25 cellular contexts compared by ENCODE assay signal in the genomic region with DNA sequence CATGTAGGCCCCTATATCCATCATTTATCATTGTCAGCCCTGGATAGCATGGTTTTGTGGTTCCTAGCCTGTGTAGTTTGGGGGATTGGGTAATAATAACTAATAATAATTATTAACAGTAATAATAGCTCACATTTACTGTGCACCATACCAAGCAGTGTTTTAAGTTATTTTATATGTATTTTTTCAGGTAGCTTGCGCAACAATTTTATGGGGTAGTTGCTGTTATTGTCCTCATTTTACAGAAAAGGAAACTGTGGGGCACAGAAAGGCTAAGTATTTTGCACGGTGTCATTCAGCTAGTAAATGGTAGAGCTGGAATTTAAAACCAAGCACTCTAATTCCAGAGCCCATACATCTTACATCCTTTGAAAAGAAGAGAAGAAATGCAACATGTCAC.
"Had no signal": no experiment of that assay in that cellular context is flagged by ENCODE, and none has a peak within 500 bp of the region (broad histone marks: within the 10 kb centered on the region; RNA-seq: fewer than 3 reads in every experiment).

No MANE protein-coding gene starts in this region.

- H3K27me3 ChIP-seq: ascending aorta, breast epithelium, cardiac muscle cell, colonic mucosa had no signal

- H3K4me3 ChIP-seq: ascending aorta, breast epithelium, cardiac muscle cell, colonic mucosa had no signal

- H3K9me3 ChIP-seq: ascending aorta, breast epithelium, colonic mucosa had no signal

- DNase-seq: activated CD4-positive, alpha-beta memory T cell treated with anti-CD3 and anti-CD28 coated beads, Interleukin-2, amount 10 ng/mL, durations not matched to agents 7 days and 5 days; activated CD4-positive, alpha-beta T cell treated with anti-CD3 and anti-CD28 coated beads for 1 hour; activated CD4-positive, alpha-beta T cell treated with anti-CD3 and anti-CD28 coated beads for 4 hours; activated CD4-positive, alpha-beta T cell treated with anti-CD3 and anti-CD28 coated beads, Interleukin-2, amount 10 ng/mL, durations not matched to agents 7 days and 5 days; activated CD4-positive, alpha-beta T cell treated with anti-CD3 and anti-CD28 coated beads, Interleukin-2, amount 50 U/mL, for 4 hours; activated CD8-positive, alpha-beta memory T cell treated with anti-CD3 and anti-CD28 coated beads, Interleukin-2, amount 50 U/mL, for 48 hours; activated gamma-delta T cell; activated naive CD4-positive, alpha-beta T cell; activated naive CD4-positive, alpha-beta T cell treated with anti-CD3 and anti-CD28 coated beads, Interleukin-2, amount 10 ng/mL, durations not matched to agents 7 days and 5 days; activated naive CD8-positive, alpha-beta T cell treated with anti-CD3 and anti-CD28 coated beads, Interleukin-2, amount 10 ng/mL, durations not matched to agents 7 days and 5 days; activated T-cell treated with anti-CD3 and anti-CD28 coated beads for 4 hours; activated T-cell treated with anti-CD3 and anti-CD28 coated beads, Interleukin-2, amount 50 U/mL, for 24 hours; activated T-cell treated with anti-CD3 and anti-CD28 coated beads, Interleukin-2, amount 50 U/mL, for 72 hours; central memory CD4-positive, alpha-beta T cell; cerebellar nuclear complex; colonic mucosa; effector CD8-positive, alpha-beta T cell; foreskin fibroblast; head of caudate nucleus had no signal

- H3K4me1 ChIP-seq: ascending aorta, breast epithelium, colonic mucosa had no signal

- FAIRE-seq: endometrium, endothelial cell of umbilical vein, frontal cortex had no signal

- H3K36me3 ChIP-seq: breast epithelium, cardiac muscle cell, colonic mucosa had no signal

- H3K27ac ChIP-seq: ascending aorta, breast epithelium, cardiac muscle cell, colonic mucosa had no signal
